ENCODE assay signal across 11 cellular contexts in the genomic region with DNA sequence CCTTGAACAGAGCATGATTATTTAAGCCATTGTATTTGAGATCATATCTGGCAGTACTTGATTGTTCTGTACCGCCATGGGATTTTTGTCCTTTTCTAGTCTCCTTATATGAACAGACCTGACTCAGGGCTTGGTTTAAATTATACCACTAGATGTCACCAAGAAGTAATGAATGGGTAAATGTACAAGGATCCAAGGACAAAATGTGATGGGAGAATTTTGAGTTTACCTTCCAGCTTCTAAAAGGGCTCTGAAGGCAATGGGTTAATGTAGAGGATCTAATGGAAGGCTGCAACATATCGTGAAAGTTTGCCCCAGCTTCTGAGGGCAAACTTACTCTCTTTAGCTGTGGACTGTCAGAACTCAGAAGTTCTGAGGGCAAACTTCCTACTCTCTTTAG. TPM values are rescaled to one million over a fixed set of nuclear protein-coding genes. Genes with fewer than 3 reads are reported as not detected.
DNase-seq lines count a peak whose midpoint lies in the region; ATAC-seq, FAIRE-seq and TF ChIP-seq lines count a peak whose summit lies in the region.
"Had no signal": no experiment of that assay in that cellular context is flagged by ENCODE, and none has a peak within 500 bp of the region (broad histone marks: within the 10 kb centered on the region; RNA-seq: fewer than 3 reads in every experiment).

No MANE protein-coding gene starts in this region.

- H3K4me1 Mint-ChIP-seq in T-cell: peaks cover 3 to 8% (median 5%) of the 10 kb centered on the region in 3 donors

- FAIRE-seq in RCC 7860 (lab: Jason Lieb, UNC): no peak
- FAIRE-seq: urothelium cell line had no signal

- H2AK5ac ChIP-seq in IMR-90 (ENCODE audit: low read depth, low read length): no peak overlapping the region

- H4K5ac ChIP-seq in IMR-90 (ENCODE audit: low read depth, low read length): no peak overlapping the region

- peak; percentile 47 for TF ChIP-seq RAD21 in IMR-90 (IDR thresholded peaks at IDR 0.05; ENCODE audit: low read length)

- TF ChIP-seq POLR2A in IMR-90 (IDR thresholded peaks at IDR 0.05; ENCODE audit: low read depth, low read length): no peak

- H3K27ac ChIP-seq in IMR-90 (ENCODE audit: insufficient read depth, low read length): no peak overlapping the region
- no peak overlapping the region for H3K27ac ChIP-seq in VCaP
- H3K27ac ChIP-seq in left ventricle myocardium inferior (replicated peaks): peak overlapping the region; percentile 25

- no peak for DNase-seq in AG04449 (ENCODE audit: low read depth, low spot score)
- DNase-seq in IMR-90: peak; percentile 35
- no peak for DNase-seq in left ventricle myocardium inferior
- DNase-seq in RCC 7860 (ENCODE audit: low spot score): no peak
- no peak for DNase-seq in GM03348 (ENCODE audit: low spot score)
- DNase-seq in T-cell: no peak

- H3K27me3 ChIP-seq in IMR-90 (ENCODE audit: control insufficient read depth, insufficient read depth, low read length): no peaks in the 10 kb centered on the region
- no peaks in the 10 kb centered on the region for H3K27me3 ChIP-seq in left ventricle myocardium inferior (ENCODE audit: low read depth)

- dilution Hi-C loops in IMR-90 (cut with HindIII; ENCODE audit: low sequenced_read_pairs, unreplicated experiment): no loop called here

- H3K4ac ChIP-seq in IMR-90 (ENCODE audit: low read depth, low read length): no peak overlapping the region

- peaks cover 40 to 58% of the 10 kb centered on the region in 2 experiments for H3K79me1 ChIP-seq in IMR-90 (ENCODE audit: low read depth in 1 of 2, low read length in 2 of 2)

- H3K27me3 Mint-ChIP-seq in T-cell: no peaks in the 10 kb centered on the region
- H3K27me3 Mint-ChIP-seq: activated naive CD8-positive, alpha-beta T cell had no signal

- no peak overlapping the region for H3K27ac Mint-ChIP-seq in T-cell
- H3K27ac Mint-ChIP-seq: activated naive CD8-positive, alpha-beta T cell; T-helper 2 cell treated with Interferon-gamma antibody and Interleukin-4, amounts not matched to agents 5 μg/mL and 100 μg/mL, for 36 hours had no signal

- no peak overlapping the region for H2BK20ac ChIP-seq in IMR-90 (ENCODE audit: low read depth, low read length)

- no peak overlapping the region for H2AFZ ChIP-seq in IMR-90 (replicated peaks; ENCODE audit: low read length, poor library complexity)

- H3K23ac ChIP-seq in IMR-90 (ENCODE audit: low read depth, low read length): no peak overlapping the region

- ATAC-seq in IMR-90 (ENCODE audit: low read depth) (peak; percentile 55), T-cell (replicated peaks in 1 of 4) (no peak), HG02981 (IDR thresholded peaks at IDR 0.05; ENCODE audit: unreplicated experiment) (no peak)

- in situ Hi-C loops in IMR-90 (cut with MboI; ENCODE audit: low sequenced_read_pairs): no loop called here

- H3K9me3 ChIP-seq in IMR-90 (ENCODE audit: control insufficient read depth, insufficient read depth, low read length) (no peaks in the 10 kb centered on the region), left ventricle myocardium inferior (replicated peaks) (no peaks in the 10 kb centered on the region)

- H3K14ac ChIP-seq in IMR-90 (replicated peaks; ENCODE audit: low read depth, low read length): no peak overlapping the region

- POLR2A ChIA-PET in AG04449 (lab: Yijun Ruan, JAX): no interaction called here
- POLR2A ChIA-PET in IMR-90 (lab: Charles Lee; ENCODE audit: unreplicated experiment): no interaction called here
- POLR2A ChIA-PET in T-cell (lab: Charles Lee): no interaction called here

- H3K9me1 ChIP-seq in IMR-90 (ENCODE audit: insufficient read depth, low read length): peaks cover 17% of the 10 kb centered on the region

- H3K9me3 Mint-ChIP-seq in T-cell: no peaks in the 10 kb centered on the region
- H3K9me3 Mint-ChIP-seq: T-helper 2 cell treated with Interferon-gamma antibody and Interleukin-4, amounts not matched to agents 5 μg/mL and 100 μg/mL, for 36 hours had no signal

- no peak overlapping the region for H4K8ac ChIP-seq in IMR-90 (ENCODE audit: low read depth in 2 of 2, low read length in 2 of 2)

- no peak overlapping the region for H3K4me2 ChIP-seq in IMR-90 (ENCODE audit: low read depth, low read length)

- H3K4me3 Mint-ChIP-seq in T-cell: no peak overlapping the region
- H3K4me3 Mint-ChIP-seq: activated naive CD8-positive, alpha-beta T cell; T-helper 2 cell treated with Interferon-gamma antibody and Interleukin-4, amounts not matched to agents 5 μg/mL and 100 μg/mL, for 36 hours had no signal

- peaks cover 13% of the 10 kb centered on the region; the same call in 1 of the 2 replicates for H4K20me1 ChIP-seq in IMR-90 (ENCODE audit: insufficient read depth, low read length)

- no CpG with 5 or more reads among the region's 2 CpGs for WGBS in IMR-90 (ENCODE audit: extremely low coverage in 2 of 2, insufficient read length in 1 of 2), 2 experiments

- H2BK5ac ChIP-seq in IMR-90 (ENCODE audit: low read depth, low read length, poor library complexity, severe bottlenecking): no peak overlapping the region

- H3K36me3 ChIP-seq in IMR-90 (ENCODE audit: control insufficient read depth, insufficient read depth, low read length): peaks cover 21% of the 10 kb centered on the region
- H3K36me3 ChIP-seq in left ventricle myocardium inferior: peaks cover 23% of the 10 kb centered on the region

- peaks cover 55% of the 10 kb centered on the region for H3K36me3 Mint-ChIP-seq in T-cell

- H3K4me3 ChIP-seq in AG04449 (ENCODE audit: low read depth, low read length): no peak overlapping the region
- no peak overlapping the region for H3K4me3 ChIP-seq in IMR-90 (ENCODE audit: insufficient read depth, low read depth, low read length)
- H3K4me3 ChIP-seq in left ventricle myocardium inferior: no peak overlapping the region

- BruUV-seq in IMR-90 (replicated peaks; lab: Mats Ljungman, UMichigan): no TSS peak

- H4K91ac ChIP-seq in IMR-90 (ENCODE audit: insufficient read depth, low read depth, low read length): no peak overlapping the region

- no peak overlapping the region for H2BK15ac ChIP-seq in IMR-90 (ENCODE audit: low read depth, low read length)

- H3K4me1 ChIP-seq in IMR-90 (ENCODE audit: control insufficient read depth, insufficient read depth, low read length) (peaks cover 11% of the 10 kb centered on the region), left ventricle myocardium inferior (peaks cover 48% of the 10 kb centered on the region)

- no peak overlapping the region for H2BK120ac ChIP-seq in IMR-90 (ENCODE audit: low read depth, low read length)

- H3K56ac ChIP-seq in IMR-90 (ENCODE audit: extremely low read depth, insufficient read depth, low read length): no peak overlapping the region

- no peak overlapping the region for H3K9ac ChIP-seq in IMR-90 (ENCODE audit: low read depth, low read length)

- intact Hi-C loops in IMR-90 (cut with micrococcal nuclease) (loop anchor here (5.0 kb wide), 2 partner anchors 202 to 327 kb away; no protein-coding TSS in a partner anchor), left ventricle myocardium inferior (cut with micrococcal nuclease) (no loop called here)

- H2AK9ac ChIP-seq in IMR-90 (replicated peaks; ENCODE audit: low read depth, low read length, poor library complexity): no peak overlapping the region

- no peak overlapping the region for H3K18ac ChIP-seq in IMR-90 (ENCODE audit: low read depth, low read length)

- CTCF ChIA-PET in AG04449 (lab: Yijun Ruan, JAX) (interaction anchor here (0.7 to 4.9 kb wide), 10 partner anchors 9 to 668 kb away, joined by 3 to 20 read pairs (median 6); no protein-coding TSS in a partner anchor), IMR-90 (lab: Yijun Ruan, JAX) (no interaction called here), T-cell (lab: Charles Lee) (no interaction called here)

- peak; percentile 8 for TF ChIP-seq CTCF in AG04449 (IDR thresholded peaks at IDR 0.05; ENCODE audit: insufficient read depth, low read length, missing control alignments)
- TF ChIP-seq CTCF in IMR-90 (conservative IDR thresholded peaks at IDR 0.05; ENCODE audit: low read depth, low read length): peak; percentile 46
- TF ChIP-seq CTCF in VCaP (conservative IDR thresholded peaks at IDR 0.05): peak; percentile 62
- TF ChIP-seq CTCF in left ventricle myocardium inferior (IDR thresholded peaks at IDR 0.05; ENCODE audit: borderline replicate concordance): peak; percentile 51

TF ChIP-seq in IMR-90, 13 proteins besides CTCF, POLR2A, EP300 and RAD21:
- no peak for TF ChIP-seq MAFK (IDR thresholded peaks at IDR 0.05; ENCODE audit: low read depth, low read length)
- TF ChIP-seq, protein P1, sequence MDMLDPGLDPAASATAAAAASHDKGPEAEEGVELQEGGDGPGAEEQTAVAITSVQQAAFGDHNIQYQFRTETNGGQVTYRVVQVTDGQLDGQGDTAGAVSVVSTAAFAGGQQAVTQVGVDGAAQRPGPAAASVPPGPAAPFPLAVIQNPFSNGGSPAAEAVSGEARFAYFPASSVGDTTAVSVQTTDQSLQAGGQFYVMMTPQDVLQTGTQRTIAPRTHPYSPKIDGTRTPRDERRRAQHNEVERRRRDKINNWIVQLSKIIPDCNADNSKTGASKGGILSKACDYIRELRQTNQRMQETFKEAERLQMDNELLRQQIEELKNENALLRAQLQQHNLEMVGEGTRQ (IDR thresholded peaks at IDR 0.05; ENCODE audit: low read depth, low read length): no peak
- peak; percentile 35; the same call in 1 of the 2 replicates for TF ChIP-seq SMC3 (IDR thresholded peaks at IDR 0.05; ENCODE audit: low read depth, low read length)

RNA-seq across cellular contexts. Expression of a gene that starts 12.0 kb away (rescaled TPM):
- total RNA-seq in IMR-90 (2012; rRNA removed): 17.9 and 26.7 TPM in 2 replicates
- 14.6 and 16.5 TPM in 2 replicates for polyA plus RNA-seq in IMR-90 (2012; rRNA removed)
- polyA plus RNA-seq in IMR-90 (2012; cell fraction: cytosol; rRNA removed): 3.5 and 5.6 TPM in 2 replicates
- polyA plus RNA-seq in IMR-90 (2012; cell fraction: nucleus; rRNA removed; ENCODE audit: low replicate concordance): 3.7 and 16.6 TPM in 2 replicates
- total RNA-seq in left ventricle myocardium inferior: 16.1 TPM
- total RNA-seq in T-cell: 10 to 100 TPM; 10.6 to 18.5 (median 15.2) TPM

Comparison
In these comparisons a context has a peak if more than half of its experiments do, and no peak if none do; other contexts are left out.
1. CTCF ChIP-seq: peak in every context shown above with its lines; median percentile 62 in VCaP; 51 in left ventricle myocardium inferior; 46 in IMR-90; 8 in AG04449.